8 cellular contexts compared by ENCODE assay signal in the genomic region with DNA sequence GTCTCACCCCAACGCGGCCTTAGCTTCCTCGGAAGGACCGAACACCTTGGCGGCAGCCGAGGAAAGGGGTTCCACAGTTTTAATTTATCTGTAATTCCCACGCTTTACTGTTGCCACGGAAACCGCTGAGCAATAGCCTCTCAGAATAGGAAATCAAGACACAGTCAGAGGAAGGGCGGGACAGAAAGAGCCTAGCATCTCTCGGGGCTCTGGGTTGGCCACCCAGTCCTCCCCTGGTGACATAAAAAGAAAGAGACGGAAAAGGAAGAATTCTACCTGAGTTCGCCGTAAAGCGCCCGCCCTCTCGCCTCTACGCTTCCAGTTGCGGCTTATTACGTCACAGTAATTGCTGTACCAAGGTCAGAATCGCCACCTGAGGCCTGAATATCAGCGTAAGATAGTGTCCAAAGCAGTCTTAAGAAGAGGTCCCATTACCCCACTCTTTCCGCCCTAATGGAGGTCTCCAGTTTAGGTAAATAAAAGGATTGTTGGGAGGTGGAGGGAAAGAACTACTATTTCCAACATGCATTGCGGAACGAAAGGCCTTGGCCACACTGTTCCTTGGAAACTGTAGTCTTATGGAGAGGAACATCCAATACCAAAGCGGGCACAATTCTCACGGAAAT. TPM values are rescaled to one million over a fixed set of nuclear protein-coding genes. Genes with fewer than 3 reads are reported as not detected.
DNase-seq lines count a peak whose midpoint lies in the region; ATAC-seq, FAIRE-seq and TF ChIP-seq lines count a peak whose summit lies in the region.

No MANE protein-coding gene starts in this region.

- H2AFZ ChIP-seq in keratinocyte (ENCODE audit: control insufficient read depth, low read length), result peak overlapping the region; percentile 80

- TF ChIP-seq CTCF in AG09309 (IDR thresholded peaks at IDR 0.05; ENCODE audit: control insufficient read depth, insufficient read depth, low read depth, low read length, missing control alignments) (no peak), keratinocyte (optimal IDR thresholded peaks at IDR 0.05 in 1 of 3, IDR thresholded peaks at IDR 0.05 in 1 of 3, conservative IDR thresholded peaks at IDR 0.05 in 1 of 3; ENCODE audit: extremely low read depth in 1 of 3, insufficient read depth in 2 of 3, low read length in 3 of 3) (no peak)

- no peaks in the 10 kb centered on the region for H3K9me1 ChIP-seq in keratinocyte (ENCODE audit: control insufficient read depth, extremely low read depth, insufficient read depth, low read length)

- H4K20me1 ChIP-seq in keratinocyte (ENCODE audit: control insufficient read depth, extremely low read depth, insufficient read depth, low read length), result no peaks in the 10 kb centered on the region

- dilution Hi-C loops in keratinocyte (cut with MboI; ENCODE audit: extremely low pct_ligation_motif_present, low sequenced_read_pairs), result no loop called here

- DNase-seq in AG09309 (ENCODE audit: low read depth) (peak; percentile 83), NCI-H446 (lab: John Stamatoyannopoulos, UW) (peak; percentile 82 to 86), cerebellum (ENCODE audit: low spot score) (peak; percentile 97), keratinocyte (ENCODE audit: low read depth, low spot score) (peak; percentile 81)
- DNase-seq in stimulated activated CD4-positive, alpha-beta T cell treated with anti-CD3 and anti-CD28 coated beads, Interleukin-15, amount 100 ng/mL, for 1 hour (ENCODE audit: low read depth in 1 of 2, low spot score in 1 of 2), result peak; percentile 64 to 66

- peak overlapping the region; percentile 86 for H3K4me2 ChIP-seq in keratinocyte (ENCODE audit: control insufficient read depth, extremely low read depth, insufficient read depth, low read depth, low read length)

- no peaks in the 10 kb centered on the region for H3K9me3 ChIP-seq in keratinocyte (ENCODE audit: control insufficient read depth, low read depth, low read length)

- peak overlapping the region; percentile 92 for H3K27ac ChIP-seq in keratinocyte (ENCODE audit: control insufficient read depth, insufficient read depth, low read length)

- ATAC-seq in GM19035 (IDR thresholded peaks at IDR 0.05; ENCODE audit: unreplicated experiment), result peak; percentile 69
- peak; percentile 68 for ATAC-seq in HG03354 (IDR thresholded peaks at IDR 0.05; ENCODE audit: poor library complexity, severe bottlenecking, unreplicated experiment)
- peak; percentile 85 to 90 for ATAC-seq in activated CD4-positive, CD25-positive, alpha-beta regulatory T cell treated with anti-CD3 and anti-CD28 coated beads, Interleukin-2, amount 50 U/mL, for 24 hours

- H3K36me3 ChIP-seq in keratinocyte (ENCODE audit: control insufficient read depth in 2 of 2, extremely low read depth in 1 of 2, insufficient read depth in 2 of 2, low read length in 2 of 2), result no peaks in the 10 kb centered on the region

- peak; percentile 80 for FAIRE-seq in keratinocyte (lab: Jason Lieb, UNC)

- no peaks in the 10 kb centered on the region for H3K27me3 ChIP-seq in keratinocyte (ENCODE audit: control insufficient read depth, extremely low read depth, insufficient read depth, low read length)

- peaks cover 34% of the 10 kb centered on the region for H3K79me2 ChIP-seq in keratinocyte (ENCODE audit: control insufficient read depth, insufficient read depth, low read length)

- peak overlapping the region; percentile 93 for H3K4me3 ChIP-seq in AG09309 (ENCODE audit: control insufficient read depth, low read depth, low read length)
- H3K4me3 ChIP-seq in keratinocyte (ENCODE audit: control insufficient read depth in 2 of 3, extremely low read depth in 1 of 3, insufficient read depth in 2 of 3, low read depth in 1 of 3, low read length in 3 of 3), result peak overlapping the region; percentile 71 to 75 (median 71)

- H3K9ac ChIP-seq in keratinocyte (ENCODE audit: control insufficient read depth, extremely low read depth, insufficient read depth, low read length), result peak overlapping the region; percentile 95

- H3K4me1 ChIP-seq in keratinocyte (ENCODE audit: control insufficient read depth, extremely low read depth, insufficient read depth, low read length), result peaks cover 24% of the 10 kb centered on the region

RNA-seq across cellular contexts. Expression of gene NBR1, which starts 0.8 kb away (rescaled TPM):
- total RNA-seq in cerebellum, result 59.1 TPM
- 65.7 to 70.8 TPM (median 67.7 TPM) in 3 replicates for polyA plus RNA-seq in keratinocyte
- 35.6 TPM for polyA plus RNA-seq in keratinocyte (2011; ENCODE audit: low read depth)
- polyA plus RNA-seq in keratinocyte (2011; cell fraction: cytosol; rRNA removed), result 47.9 and 67.3 TPM in 2 replicates
- polyA plus RNA-seq in keratinocyte (2011; cell fraction: nucleus; rRNA removed), result 60.5 and 64.0 TPM in 2 replicates
- 39.4 and 47.3 TPM in 2 replicates for polyA plus RNA-seq in keratinocyte (2012; ENCODE audit: low replicate concordance)
- 63.2 to 113 TPM (median 109 TPM) in 3 replicates for polyA minus RNA-seq in keratinocyte
- 49.5 TPM for polyA minus RNA-seq in keratinocyte (2011; cell fraction: cytosol; rRNA and poly(A)+ RNA removed)
- 60.6 and 97.0 TPM in 2 replicates for polyA minus RNA-seq in keratinocyte (2011; cell fraction: nucleus; rRNA and poly(A)+ RNA removed)

RNA-seq across cellular contexts. Expression of gene TMEM106A, which starts 41.4 kb away (rescaled TPM):
- 4.4 TPM for total RNA-seq in cerebellum
- polyA plus RNA-seq in keratinocyte, result 0.93 to 1.9 TPM (median 1.1 TPM) in 3 replicates
- not detected for polyA plus RNA-seq in keratinocyte (2011; ENCODE audit: low read depth)
- polyA plus RNA-seq in keratinocyte (2011; cell fraction: cytosol; rRNA removed), result 0.62 and 0.75 TPM in 2 replicates
- polyA plus RNA-seq in keratinocyte (2011; cell fraction: nucleus; rRNA removed), result 4.6 and 6.0 TPM in 2 replicates
- 0.20 and 1.2 TPM in 2 replicates for polyA plus RNA-seq in keratinocyte (2012; ENCODE audit: low replicate concordance)
- polyA minus RNA-seq in keratinocyte, result 2.4 to 5.3 TPM (median 2.5 TPM) in 3 replicates
- polyA minus RNA-seq in keratinocyte (2011; cell fraction: cytosol; rRNA and poly(A)+ RNA removed), result 1.7 TPM
- polyA minus RNA-seq in keratinocyte (2011; cell fraction: nucleus; rRNA and poly(A)+ RNA removed), result 3.5 and 6.4 TPM in 2 replicates

RNA-seq across cellular contexts. Expression of gene BRCA1, which starts 45.1 kb away (rescaled TPM):
- total RNA-seq in cerebellum, result 20.1 TPM
- 11.1 to 17.2 TPM (median 15.8 TPM) in 3 replicates for polyA plus RNA-seq in keratinocyte
- polyA plus RNA-seq in keratinocyte (2011; ENCODE audit: low read depth), result 3.3 TPM
- 8.1 and 8.9 TPM in 2 replicates for polyA plus RNA-seq in keratinocyte (2011; cell fraction: cytosol; rRNA removed)
- 13.8 and 14.1 TPM in 2 replicates for polyA plus RNA-seq in keratinocyte (2011; cell fraction: nucleus; rRNA removed)
- polyA plus RNA-seq in keratinocyte (2012; ENCODE audit: low replicate concordance), result 1.4 and 14.2 TPM in 2 replicates
- polyA minus RNA-seq in keratinocyte, result 16.0 to 55.6 TPM (median 51.1 TPM) in 3 replicates
- polyA minus RNA-seq in keratinocyte (2011; cell fraction: cytosol; rRNA and poly(A)+ RNA removed), result 10.0 TPM
- 9.3 and 20.8 TPM in 2 replicates for polyA minus RNA-seq in keratinocyte (2011; cell fraction: nucleus; rRNA and poly(A)+ RNA removed)

RNA-seq across cellular contexts. Expression of gene CCDC200, which starts 58.2 kb away (rescaled TPM):
- total RNA-seq in cerebellum, result not detected
- not detected in 3 replicates for polyA plus RNA-seq in keratinocyte
- not detected for polyA plus RNA-seq in keratinocyte (2011; ENCODE audit: low read depth)
- not detected in 2 replicates for polyA plus RNA-seq in keratinocyte (2011; cell fraction: cytosol; rRNA removed)
- polyA plus RNA-seq in keratinocyte (2011; cell fraction: nucleus; rRNA removed), result not detected in 2 replicates
- polyA plus RNA-seq in keratinocyte (2012; ENCODE audit: low replicate concordance), result 0.28 and 0.72 TPM in 2 replicates
- polyA minus RNA-seq in keratinocyte, result not detected in 3 replicates
- polyA minus RNA-seq in keratinocyte (2011; cell fraction: cytosol; rRNA and poly(A)+ RNA removed), result not detected
- not detected in 2 replicates for polyA minus RNA-seq in keratinocyte (2011; cell fraction: nucleus; rRNA and poly(A)+ RNA removed)

Comparison
In these comparisons a context has a peak if more than half of its experiments do, and no peak if none do; other contexts are left out.
1. Peak in every context shown above with its lines: DNase-seq, ATAC-seq, H3K4me3 ChIP-seq and H3K27ac ChIP-seq.